In genomic region chr11:17972987-17973386, GRCh38 we compare ENCODE assay signal across 9 cellular contexts. TPM values are rescaled to one million over a fixed set of nuclear protein-coding genes. Genes with fewer than 3 reads are reported as not detected.
DNase-seq lines count a peak whose midpoint lies in the region; ATAC-seq and TF ChIP-seq lines count a peak whose summit lies in the region.
"Had no signal": no experiment of that assay in that cellular context is flagged by ENCODE, and none has a peak within 500 bp of the region (broad histone marks: within the 10 kb centered on the region; RNA-seq: fewer than 3 reads in every experiment).

No MANE protein-coding gene starts in this region.

- CTCF ChIA-PET in activated CD8-positive, alpha-beta memory T cell treated with anti-CD3 and anti-CD28 coated beads, Interleukin-2, amount 10 ng/mL, durations not matched to agents 7 days and 5 days (lab: Charles Lee), result interaction anchor here (0.7 to 1.7 kb wide), 3 partner anchors 13 to 242 kb away, joined by 3 to 8 read pairs (median 4); no protein-coding TSS in a partner anchor

- DNase-seq in Caki2 (ENCODE audit: low read depth) (peak; percentile 15), KBM-7 (peak; percentile 21), hepatocyte (ENCODE audit: low spot score) (peak; percentile 71), stromal cell of bone marrow (ENCODE audit: low read depth) (peak; percentile 90), GM19238 (ENCODE audit: insufficient read length, low spot score) (no peak)
- DNase-seq in activated CD8-positive, alpha-beta memory T cell treated with anti-CD3 and anti-CD28 coated beads, Interleukin-2, amount 10 ng/mL, durations not matched to agents 7 days and 5 days, result no peak
- DNase-seq in activated CD4-positive, alpha-beta T cell treated with anti-CD3 and anti-CD28 coated beads, Interleukin-2, amount 50 U/mL, for 4 hours, result no peak

- TF ChIP-seq CTCF in hepatocyte (IDR thresholded peaks at IDR 0.05; ENCODE audit: poor library complexity), result peak; percentile 51

- 23% methylated on average over 5 of the region's 5 CpGs for WGBS in hepatocyte (ENCODE audit: low lambda C conversion rate, missing lambda C conversion rate)

- H3K27ac ChIP-seq in angular gyrus (ENCODE audit: low read depth, low read length) (peak overlapping the region; percentile 79), hepatocyte (no peak overlapping the region)

- H3K4me3 ChIP-seq in hepatocyte, result no peak overlapping the region

- in situ Hi-C loops in Caki2 (cut with HindIII; ENCODE audit: low pct_unique_long_range_greater_than_20kb, low sequenced_read_pairs) (loop anchor here (10.0 kb wide), 1 partner anchor 238 kb away; the partner anchor contains the start of gene KCNC1), KBM-7 (cut with MboI; ENCODE audit: low pct_unique_long_range_greater_than_20kb, low sequenced_read_pairs) (loop anchor here (10.0 kb wide), 1 partner anchor 238 kb away; the partner anchor contains the start of gene KCNC1)

- no peak overlapping the region for H3K4me3 Mint-ChIP-seq in activated CD8-positive, alpha-beta memory T cell treated with anti-CD3 and anti-CD28 coated beads, Interleukin-2, amount 10 ng/mL, durations not matched to agents 7 days and 5 days
- H3K4me3 Mint-ChIP-seq: memory B cell had no signal

- H3K27ac Mint-ChIP-seq in activated CD8-positive, alpha-beta memory T cell treated with anti-CD3 and anti-CD28 coated beads, Interleukin-2, amount 10 ng/mL, durations not matched to agents 7 days and 5 days, result no peak overlapping the region
- H3K27ac Mint-ChIP-seq: memory B cell had no signal

- no peak for ATAC-seq in activated CD8-positive, alpha-beta memory T cell treated with anti-CD3 and anti-CD28 coated beads, Interleukin-2, amount 10 ng/mL, durations not matched to agents 7 days and 5 days

- no peaks in the 10 kb centered on the region for H3K27me3 ChIP-seq in hepatocyte

- no peaks in the 10 kb centered on the region for H3K9me3 Mint-ChIP-seq in activated CD8-positive, alpha-beta memory T cell treated with anti-CD3 and anti-CD28 coated beads, Interleukin-2, amount 10 ng/mL, durations not matched to agents 7 days and 5 days (ENCODE audit: low read depth)
- H3K9me3 Mint-ChIP-seq: memory B cell had no signal

- H3K36me3 ChIP-seq in hepatocyte (replicated peaks; ENCODE audit: insufficient read depth, low read depth), result peaks cover 3% of the 10 kb centered on the region

- H3K4me2 ChIP-seq in hepatocyte, result no peak overlapping the region

- no peaks in the 10 kb centered on the region for H3K9me3 ChIP-seq in hepatocyte (ENCODE audit: low read depth)

- no peaks in the 10 kb centered on the region for H3K4me1 ChIP-seq in hepatocyte (ENCODE audit: insufficient read depth)

- no peaks in the 10 kb centered on the region for H3K9me2 ChIP-seq in hepatocyte (replicated peaks; ENCODE audit: insufficient read depth)

- no peaks in the 10 kb centered on the region for H4K20me1 ChIP-seq in hepatocyte (ENCODE audit: insufficient read depth, poor library complexity, severe bottlenecking)

- no peaks in the 10 kb centered on the region for H3K79me2 ChIP-seq in hepatocyte

- no peaks in the 10 kb centered on the region for H3K4me1 Mint-ChIP-seq in activated CD8-positive, alpha-beta memory T cell treated with anti-CD3 and anti-CD28 coated beads, Interleukin-2, amount 10 ng/mL, durations not matched to agents 7 days and 5 days
- H3K4me1 Mint-ChIP-seq: memory B cell had no signal

- H3K27me3 Mint-ChIP-seq in activated CD8-positive, alpha-beta memory T cell treated with anti-CD3 and anti-CD28 coated beads, Interleukin-2, amount 10 ng/mL, durations not matched to agents 7 days and 5 days, result no peaks in the 10 kb centered on the region
- H3K27me3 Mint-ChIP-seq: memory B cell had no signal

- no peak overlapping the region for H2AFZ ChIP-seq in hepatocyte

- H3K36me3 Mint-ChIP-seq in activated CD8-positive, alpha-beta memory T cell treated with anti-CD3 and anti-CD28 coated beads, Interleukin-2, amount 10 ng/mL, durations not matched to agents 7 days and 5 days, result peaks cover 11% of the 10 kb centered on the region

RNA-seq across cellular contexts. Expression of gene SERGEF, which starts 39.9 kb away (rescaled TPM):
- total RNA-seq in Caki2 (2014; rRNA removed; shearing (Covaris generic); ENCODE audit: low replicate concordance), result 47.1 and 52.0 TPM in 2 replicates
- 24.8 and 28.7 TPM in 2 replicates for total RNA-seq in hepatocyte
- polyA plus RNA-seq in hepatocyte, result 21.7 and 26.0 TPM in 2 replicates
- total RNA-seq in activated CD8-positive, alpha-beta memory T cell treated with anti-CD3 and anti-CD28 coated beads, Interleukin-2, amount 10 ng/mL, durations not matched to agents 7 days and 5 days, result 10 to 100 TPM; 30.4 to 38.8 TPM

Comparison
In these comparisons a context has a peak if more than half of its experiments do, and no peak if none do; other contexts are left out.
1. DNase-seq: peak in Caki2 (single experiment), KBM-7 (single experiment), hepatocyte (single experiment) and stromal cell of bone marrow (single experiment); none in GM19238 (single experiment), activated CD8-positive, alpha-beta memory T cell treated with anti-CD3 and anti-CD28 coated beads, Interleukin-2, amount 10 ng/mL, durations not matched to agents 7 days and 5 days (single experiment) and activated CD4-positive, alpha-beta T cell treated with anti-CD3 and anti-CD28 coated beads, Interleukin-2, amount 50 U/mL, for 4 hours (0 of 2).